6 cellular contexts compared by ENCODE assay signal in genomic region chr14:104672119-104672518, GRCh38. TPM values are rescaled to one million over a fixed set of nuclear protein-coding genes. Genes with fewer than 3 reads are reported as not detected.
DNase-seq lines count a peak whose midpoint lies in the region; ATAC-seq and TF ChIP-seq lines count a peak whose summit lies in the region.
"Not testable (repeated sequence)": the region's sequence is repeated elsewhere in the genome, so short reads cannot be mapped to it uniquely, and the experiment has no call there.

No MANE protein-coding gene starts in this region.

- not testable (repeated sequence) for H3K4me3 Mint-ChIP-seq in natural killer cell treated with Interleukin-12 subunit alpha and Interleukin-12 subunit beta and Interleukin-15 and Interleukin-18, amount 100 ng/mL, for 72 hours

- not testable (repeated sequence) for H3K27ac ChIP-seq in HEK293 (ENCODE audit: extremely low read depth, low read depth, low read length); osteoblast (ENCODE audit: low read depth, low read length)

- H3K4me3 ChIP-seq in HEK293 (ENCODE audit: low read depth, low read length); osteoblast (ENCODE audit: insufficient read depth, low read length): not testable (repeated sequence)

- CTCF ChIA-PET in HEK293 (lab: Yijun Ruan, JAX), result not testable (repeated sequence)

- not testable (repeated sequence) for H3K4me1 ChIP-seq in HEK293 (ENCODE audit: control insufficient read depth, insufficient read depth, low read length); osteoblast (ENCODE audit: insufficient read depth, low read length)

- H4K20me1 ChIP-seq in osteoblast (ENCODE audit: insufficient read depth, low read length), result not testable (repeated sequence)

- ATAC-seq in Right ventricle myocardium superior (ENCODE audit: poor library complexity); natural killer cell treated with Interleukin-12 subunit alpha and Interleukin-12 subunit beta and Interleukin-15 and Interleukin-18, amount 100 ng/mL, for 72 hours: not testable (repeated sequence)

- H3K9me3 ChIP-seq in HEK293 (ENCODE audit: control insufficient read depth, insufficient read depth, low read depth, low read length); osteoblast (ENCODE audit: low read depth, low read length): not testable (repeated sequence)

- H3K9me3 Mint-ChIP-seq in natural killer cell treated with Interleukin-12 subunit alpha and Interleukin-12 subunit beta and Interleukin-15 and Interleukin-18, amount 100 ng/mL, for 72 hours, result not testable (repeated sequence)

- POLR2A ChIA-PET in HEK293 (lab: Yijun Ruan, JAX), result not testable (repeated sequence)

- not testable (repeated sequence) for H2AFZ ChIP-seq in osteoblast (ENCODE audit: low read length)

- H3K27me3 Mint-ChIP-seq in natural killer cell treated with Interleukin-12 subunit alpha and Interleukin-12 subunit beta and Interleukin-15 and Interleukin-18, amount 100 ng/mL, for 72 hours, result peaks cover 20 to 24% of the 10 kb centered on the region in 2 donors

- H3K4me2 ChIP-seq in osteoblast (ENCODE audit: insufficient read depth, low read length), result not testable (repeated sequence)

- intact Hi-C loops in Right ventricle myocardium superior (cut with DNase I), result not testable (repeated sequence)

- not testable (repeated sequence) for H3K36me3 Mint-ChIP-seq in natural killer cell treated with Interleukin-12 subunit alpha and Interleukin-12 subunit beta and Interleukin-15 and Interleukin-18, amount 100 ng/mL, for 72 hours

- H3K4me1 Mint-ChIP-seq in natural killer cell treated with Interleukin-12 subunit alpha and Interleukin-12 subunit beta and Interleukin-15 and Interleukin-18, amount 100 ng/mL, for 72 hours (ENCODE audit: low read depth in 2 of 2), result not testable (repeated sequence)

- not testable (repeated sequence) for TF ChIP-seq CTCF in HEK293 (tag by site-specific recombination; IDR thresholded peaks at IDR 0.05); osteoblast (IDR thresholded peaks at IDR 0.05; ENCODE audit: extremely low read depth, low read depth, low read length)

- not testable (repeated sequence) for H3K27me3 ChIP-seq in osteoblast (ENCODE audit: insufficient read depth, low read length)

- not testable (repeated sequence) for H3K79me2 ChIP-seq in osteoblast (ENCODE audit: insufficient read depth, low read length)

- H3K36me3 ChIP-seq in HEK293 (ENCODE audit: control insufficient read depth in 2 of 2, insufficient read depth in 1 of 2, low read length in 2 of 2); osteoblast (ENCODE audit: insufficient read depth, low read length): not testable (repeated sequence)

- DNase-seq in EH (ENCODE audit: low read depth), result peak; percentile 14
- peak; percentile 32 for DNase-seq in amniotic epithelial cell (ENCODE audit: low read depth)
- DNase-seq in Right ventricle myocardium superior, result peak; percentile 36
- peak; percentile 3 for DNase-seq in natural killer cell treated with Interleukin-12 subunit alpha and Interleukin-12 subunit beta and Interleukin-15 and Interleukin-18, amount 100 ng/mL, for 72 hours (ENCODE audit: low spot score)
- peak; percentile 68 for DNase-seq in osteoblast (ENCODE audit: insufficient read length, low spot score, missing footprints)

- not testable (repeated sequence) for H3K27ac Mint-ChIP-seq in natural killer cell treated with Interleukin-12 subunit alpha and Interleukin-12 subunit beta and Interleukin-15 and Interleukin-18, amount 100 ng/mL, for 72 hours

TF ChIP-seq in HEK293, 187 proteins besides CTCF, POLR2A, EP300 and RAD21:
- TF ChIP-seq ZFHX2 (tag by site-specific recombination; conservative IDR thresholded peaks at IDR 0.05), result peak; percentile 28; the same call in 1 of the 2 replicates

RNA-seq across cellular contexts. Expression of gene INF2, which starts 17.3 kb away (rescaled TPM):
- total RNA-seq in Right ventricle myocardium superior (28.3 TPM), osteoblast (46.6 and 49.2 TPM in 2 replicates)
- 10 to 100 TPM; 19.2 to 44.9 TPM for total RNA-seq in natural killer cell treated with Interleukin-12 subunit alpha and Interleukin-12 subunit beta and Interleukin-15 and Interleukin-18, amount 100 ng/mL, for 72 hours

RNA-seq across cellular contexts. Expression of gene ADSS1, which starts 51.9 kb away (rescaled TPM):
- total RNA-seq in Right ventricle myocardium superior (215 TPM), osteoblast (2.1 and 4.3 TPM in 2 replicates)
- under 1 TPM; 0.50 to 0.61 TPM for total RNA-seq in natural killer cell treated with Interleukin-12 subunit alpha and Interleukin-12 subunit beta and Interleukin-15 and Interleukin-18, amount 100 ng/mL, for 72 hours

Comparison
In these comparisons a context has a peak if more than half of its experiments do, and no peak if none do; other contexts are left out.
1. DNase-seq: peak in every context shown above with its lines; median percentile 68 in osteoblast; 36 in Right ventricle myocardium superior; 32 in amniotic epithelial cell; 14 in EH; 3 in natural killer cell treated with Interleukin-12 subunit alpha and Interleukin-12 subunit beta and Interleukin-15 and Interleukin-18, amount 100 ng/mL, for 72 hours.
2. RNA of gene ADSS1, which starts 51.9 kb away (total RNA-seq): 215 TPM in Right ventricle myocardium superior (single experiment); 2.1 to 4.3 TPM in osteoblast and 0.50 to 0.61 TPM in natural killer cell treated with Interleukin-12 subunit alpha and Interleukin-12 subunit beta and Interleukin-15 and Interleukin-18, amount 100 ng/mL, for 72 hours; every median in the first group is over 10 times any median in the second.